ENCODE assay signal across 21 cellular contexts in genomic region chr19:42172261-42172660, GRCh38. TPM values are rescaled to one million over a fixed set of nuclear protein-coding genes. Genes with fewer than 3 reads are reported as not detected.
DNase-seq lines count a peak whose midpoint lies in the region; ATAC-seq, FAIRE-seq and TF ChIP-seq lines count a peak whose summit lies in the region.
"Had no signal": no experiment of that assay in that cellular context is flagged by ENCODE, and none has a peak within 500 bp of the region (broad histone marks: within the 10 kb centered on the region; RNA-seq: fewer than 3 reads in every experiment).

No MANE protein-coding gene starts in this region.

- no peaks in the 10 kb centered on the region for H3K9me3 Mint-ChIP-seq in natural killer cell treated with Interleukin-12 subunit alpha and Interleukin-12 subunit beta and Interleukin-15 and Interleukin-18, amount 100 ng/mL, for 72 hours

- H3K27me3 ChIP-seq in bronchial epithelial cell (ENCODE audit: control insufficient read depth, insufficient read depth, low read length): peaks cover 10% of the 10 kb centered on the region

- peaks cover 14 to 15% of the 10 kb centered on the region in 2 donors for H3K4me1 Mint-ChIP-seq in natural killer cell treated with Interleukin-12 subunit alpha and Interleukin-12 subunit beta and Interleukin-15 and Interleukin-18, amount 100 ng/mL, for 72 hours (ENCODE audit: low read depth in 2 of 2)

- no peak for TF ChIP-seq CTCF in bronchial epithelial cell (IDR thresholded peaks at IDR 0.05; ENCODE audit: insufficient read depth, low read length, severe bottlenecking)

- FAIRE-seq in bronchial epithelial cell (lab: Jason Lieb, UNC): peak; percentile 93
- FAIRE-seq: G401.6, GM12892, H1 had no signal

- no peaks in the 10 kb centered on the region for H3K36me3 Mint-ChIP-seq in natural killer cell treated with Interleukin-12 subunit alpha and Interleukin-12 subunit beta and Interleukin-15 and Interleukin-18, amount 100 ng/mL, for 72 hours

- H3K27ac Mint-ChIP-seq in natural killer cell treated with Interleukin-12 subunit alpha and Interleukin-12 subunit beta and Interleukin-15 and Interleukin-18, amount 100 ng/mL, for 72 hours: no peak overlapping the region
- H3K27ac Mint-ChIP-seq: B cell, T-helper 17 cell had no signal

- no peak overlapping the region for H3K4me3 ChIP-seq in bronchial epithelial cell (ENCODE audit: low read depth, low read length)
- H3K4me3 ChIP-seq: SK-N-MC had no signal

- H3K4me3 Mint-ChIP-seq in natural killer cell treated with Interleukin-12 subunit alpha and Interleukin-12 subunit beta and Interleukin-15 and Interleukin-18, amount 100 ng/mL, for 72 hours: no peak overlapping the region
- H3K4me3 Mint-ChIP-seq: B cell, T-helper 17 cell had no signal

- ATAC-seq in natural killer cell treated with Interleukin-12 subunit alpha and Interleukin-12 subunit beta and Interleukin-15 and Interleukin-18, amount 100 ng/mL, for 72 hours: no peak
- ATAC-seq in GM18858 (IDR thresholded peaks at IDR 0.05; ENCODE audit: unreplicated experiment): no peak
- ATAC-seq: HCT116, T-helper 17 cell had no signal

- H3K36me3 ChIP-seq in bronchial epithelial cell (ENCODE audit: control insufficient read depth, insufficient read depth, low read length): no peaks in the 10 kb centered on the region

- DNase-seq in NCI-H2196 (lab: John Stamatoyannopoulos, UW; ENCODE audit: unreplicated experiment): peak; percentile 54
- no peak for DNase-seq in NCI-H2196 treated with DMSO at 0.1 percent for 48 hours (lab: John Stamatoyannopoulos, UW; ENCODE audit: unreplicated experiment)
- peak; percentile 5 for DNase-seq in NCI-H774 (lab: John Stamatoyannopoulos, UW)
- peak; percentile 28 for DNase-seq in bronchial epithelial cell (ENCODE audit: low read depth)
- no peak for DNase-seq in Kasumi-1 (lab: John Stamatoyannopoulos, UW)
- no peak for DNase-seq in natural killer cell treated with Interleukin-12 subunit alpha and Interleukin-12 subunit beta and Interleukin-15 and Interleukin-18, amount 100 ng/mL, for 72 hours (ENCODE audit: low spot score)
- DNase-seq: KBM-7, NCI-H1092, NCI-H1436 treated with DMSO at 0.1 percent for 48 hours, NCI-H2029 treated with DMSO at 0.1 percent for 48 hours, RPMI8226, SW 1271, T-helper 17 cell had no signal

- H3K27me3 Mint-ChIP-seq in natural killer cell treated with Interleukin-12 subunit alpha and Interleukin-12 subunit beta and Interleukin-15 and Interleukin-18, amount 100 ng/mL, for 72 hours: peaks cover 5 to 9% of the 10 kb centered on the region in 2 donors

RNA-seq across cellular contexts. Expression of gene POU2F2, which starts 40.0 kb away (rescaled TPM):
- 0.26 and 0.53 TPM in 2 replicates for total RNA-seq in bronchial epithelial cell
- total RNA-seq in natural killer cell treated with Interleukin-12 subunit alpha and Interleukin-12 subunit beta and Interleukin-15 and Interleukin-18, amount 100 ng/mL, for 72 hours: 10 to 100 TPM; 21.6 to 30.5 TPM
- total RNA-seq: A172 had no signal

RNA-seq across cellular contexts. Expression of gene DEDD2, which starts 45.2 kb away (rescaled TPM):
- 27.1 and 28.7 TPM in 2 replicates for total RNA-seq in bronchial epithelial cell
- total RNA-seq in natural killer cell treated with Interleukin-12 subunit alpha and Interleukin-12 subunit beta and Interleukin-15 and Interleukin-18, amount 100 ng/mL, for 72 hours: 10 to 100 TPM; 28.5 to 33.2 TPM

RNA-seq across cellular contexts. Expression of gene ZNF526, which starts 47.9 kb away (rescaled TPM):
- 7.8 and 11.1 TPM in 2 replicates for total RNA-seq in bronchial epithelial cell
- 10 to 100 TPM; 18.5 to 23.7 TPM for total RNA-seq in natural killer cell treated with Interleukin-12 subunit alpha and Interleukin-12 subunit beta and Interleukin-15 and Interleukin-18, amount 100 ng/mL, for 72 hours

Comparison
In these comparisons a context has a peak if more than half of its experiments do, and no peak if none do; other contexts are left out.
1. DNase-seq: peak in NCI-H2196 (single experiment), NCI-H774 (single experiment) and bronchial epithelial cell (single experiment); none in NCI-H2196 treated with DMSO at 0.1 percent for 48 hours (single experiment), Kasumi-1 (0 of 2) and natural killer cell treated with Interleukin-12 subunit alpha and Interleukin-12 subunit beta and Interleukin-15 and Interleukin-18, amount 100 ng/mL, for 72 hours (single experiment).
2. RNA of gene POU2F2, which starts 40.0 kb away (total RNA-seq): 21.6 to 30.5 TPM in natural killer cell treated with Interleukin-12 subunit alpha and Interleukin-12 subunit beta and Interleukin-15 and Interleukin-18, amount 100 ng/mL, for 72 hours; 0.26 to 0.53 TPM in bronchial epithelial cell; every median in the first group is over 10 times any median in the second.